23 cellular contexts compared by ENCODE assay signal in the genomic region with DNA sequence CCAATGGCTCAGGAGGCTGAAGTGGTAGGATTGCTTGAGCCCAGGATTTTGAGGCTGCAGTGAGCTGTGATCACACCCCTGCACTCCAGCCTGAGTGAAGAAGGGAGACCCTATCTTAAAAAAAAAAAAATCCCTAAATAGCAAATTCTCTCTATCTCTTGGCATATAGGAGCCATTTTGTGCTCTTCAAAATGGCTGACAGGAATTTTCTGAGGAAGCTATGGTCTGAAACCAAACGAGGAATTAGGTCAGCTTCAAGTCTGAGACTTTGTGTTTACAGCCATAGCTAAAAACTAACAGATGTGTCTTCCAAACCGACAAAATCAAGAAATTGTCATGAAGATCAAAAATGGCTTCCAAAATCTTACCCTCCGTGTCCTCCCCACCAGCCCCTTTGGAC. TPM values are rescaled to one million over a fixed set of nuclear protein-coding genes. Genes with fewer than 3 reads are reported as not detected.
"Had no signal": no experiment of that assay in that cellular context is flagged by ENCODE, and none has a peak within 500 bp of the region (broad histone marks: within the 10 kb centered on the region; RNA-seq: fewer than 3 reads in every experiment).

No MANE protein-coding gene starts in this region.

- H3K9me3 ChIP-seq: adrenal gland, ascending aorta, left ventricle myocardium inferior, right lobe of liver, SK-N-SH, thoracic aorta, vagina had no signal

- H3K27ac Mint-ChIP-seq: nephron progenitor cell; stimulated activated naive B cell treated with anti-CD40 and anti-IgM and Interleukin-4, amounts not matched to agents 10 μg/mL and 1 μg/mL and 100 μg/mL, for 72 hours; T-helper 2 cell treated with Interferon-gamma antibody and Interleukin-4, amounts not matched to agents 5 μg/mL and 100 μg/mL, for 36 hours; type B pancreatic cell had no signal

- H3K27ac ChIP-seq: adrenal gland, ascending aorta, left ventricle myocardium inferior, right lobe of liver, skin epidermis, thoracic aorta, vagina, VCaP had no signal

- H3K36me3 Mint-ChIP-seq: stimulated activated naive B cell treated with anti-CD40 and anti-IgM and Interleukin-4, amounts not matched to agents 10 μg/mL and 1 μg/mL and 100 μg/mL, for 72 hours; type B pancreatic cell had no signal

- H3K9me2 ChIP-seq: SK-N-SH had no signal

- H3K4me3 Mint-ChIP-seq: nephron progenitor cell; stimulated activated naive B cell treated with anti-CD40 and anti-IgM and Interleukin-4, amounts not matched to agents 10 μg/mL and 1 μg/mL and 100 μg/mL, for 72 hours; T-helper 2 cell treated with Interferon-gamma antibody and Interleukin-4, amounts not matched to agents 5 μg/mL and 100 μg/mL, for 36 hours; type B pancreatic cell had no signal

- H3K4me2 ChIP-seq: SK-N-SH had no signal

- H3K4me3 ChIP-seq: adrenal gland, ascending aorta, left ventricle myocardium inferior, right lobe of liver, skin epidermis, thoracic aorta, vagina had no signal

- H3K4me1 ChIP-seq: adrenal gland, ascending aorta, left ventricle myocardium inferior, right lobe of liver, vagina had no signal

- H3K27me3 ChIP-seq: adrenal gland, ascending aorta, right lobe of liver, vagina had no signal

- H3K9me3 Mint-ChIP-seq: nephron progenitor cell; stimulated activated naive B cell treated with anti-CD40 and anti-IgM and Interleukin-4, amounts not matched to agents 10 μg/mL and 1 μg/mL and 100 μg/mL, for 72 hours; T-helper 2 cell treated with Interferon-gamma antibody and Interleukin-4, amounts not matched to agents 5 μg/mL and 100 μg/mL, for 36 hours; type B pancreatic cell had no signal

- H3K36me3 ChIP-seq: adrenal gland, ascending aorta, left ventricle myocardium inferior, right lobe of liver, thoracic aorta, vagina had no signal

- H3K9ac ChIP-seq: SK-N-SH had no signal

- DNase-seq: activated CD4-positive, alpha-beta T cell treated with anti-CD3 and anti-CD28 coated beads, Interleukin-2, amount 50 U/mL, for 1 hour; adrenal gland; central memory CD4-positive, alpha-beta T cell; dermis blood vessel endothelial cell; effector memory CD4-positive, alpha-beta T cell; foreskin melanocyte; kidney glomerular epithelial cell; left ventricle myocardium inferior; nephron progenitor cell; occipital lobe; right lobe of liver; SK-N-SH; stimulated activated CD4-positive, alpha-beta T cell treated with anti-CD3 and anti-CD28 coated beads, Interleukin-1b, Interleukin-23, amount 100 ng/mL, for 48 hours; stimulated activated naive B cell treated with anti-CD40 and anti-IgM and Interleukin-4, amounts not matched to agents 10 μg/mL and 1 μg/mL and 100 μg/mL, for 72 hours had no signal

- ATAC-seq: activated CD4-positive, CD25-positive, alpha-beta regulatory T cell treated with anti-CD3 and anti-CD28 coated beads, Interleukin-2, amount 50 U/mL, for 24 hours; right lobe of liver; stimulated activated naive B cell treated with anti-CD40 and anti-IgM and Interleukin-4, amounts not matched to agents 10 μg/mL and 1 μg/mL and 100 μg/mL, for 72 hours had no signal

RNA-seq across cellular contexts. Expression of gene CD247, which starts 10.6 kb away (rescaled TPM):
- total RNA-seq: dermis blood vessel endothelial cell, lung microvascular endothelial cell had no signal
